ENCODE assay signal across 11 cellular contexts in genomic region chrX:98637451-98637850, GRCh38.
"Had no signal": no experiment of that assay in that cellular context is flagged by ENCODE, and none has a peak within 500 bp of the region (broad histone marks: within the 10 kb centered on the region; RNA-seq: fewer than 3 reads in every experiment).

No MANE protein-coding gene starts in this region.

- H3K4me1 ChIP-seq: HAP-1 had no signal

- H3K4me3 ChIP-seq: GM23248, GM23338, HAP-1 had no signal

- FAIRE-seq: H1, H54 had no signal

- H3K9ac ChIP-seq: GM23248 had no signal

- H3K27ac ChIP-seq: GM23248 had no signal

- H3K4me1 Mint-ChIP-seq: GM23338, H9 had no signal

- H3K27ac Mint-ChIP-seq: GM23338, H9, HFFc6 had no signal

- H2AFZ ChIP-seq: GM23248, GM23338 had no signal

- H3K9me3 Mint-ChIP-seq: HFFc6 had no signal

- DNase-seq: GM23248, GOT3, H7, H9, HCEC 1CT, HFFc6 had no signal

- H3K9me3 ChIP-seq: HAP-1 had no signal

- H3K4me3 Mint-ChIP-seq: GM23338, H9, HFFc6 had no signal

- ATAC-seq: GM23338, HCT116 had no signal

- H3K4me2 ChIP-seq: GM23338 had no signal

- H3K36me3 ChIP-seq: HAP-1 had no signal
